Comparison of ENCODE assay signal across 8 cellular contexts in the genomic region with DNA sequence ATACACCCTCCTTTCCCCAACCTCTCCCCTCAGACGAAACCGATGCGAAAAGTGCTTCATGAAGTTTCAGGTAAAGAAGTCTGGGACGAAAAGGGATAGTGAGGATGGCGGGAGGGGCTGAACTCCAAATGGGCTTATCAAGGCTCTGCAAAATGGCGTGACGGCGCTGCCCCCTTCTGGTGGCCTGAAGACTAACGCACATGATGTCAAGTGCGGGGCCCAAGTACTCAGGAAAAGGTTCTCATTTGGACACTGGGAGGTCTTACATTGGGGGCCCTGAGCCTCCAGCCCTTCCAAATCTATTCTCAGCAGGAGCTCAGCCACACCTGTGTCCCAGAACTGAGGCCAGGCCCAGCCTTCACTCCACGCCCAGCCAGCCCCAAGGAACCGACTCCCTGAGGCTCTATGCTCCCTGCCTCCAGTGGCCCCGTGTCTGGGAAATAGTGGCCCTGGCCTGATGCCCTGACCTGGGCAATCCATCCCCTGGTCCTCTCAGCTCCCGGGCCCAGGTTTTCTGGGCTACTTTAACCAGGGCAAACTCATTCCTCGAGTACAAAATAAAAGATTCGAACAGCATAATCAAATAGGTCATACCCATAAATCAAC.
DNase-seq lines count a peak whose midpoint lies in the region; ATAC-seq, FAIRE-seq and TF ChIP-seq lines count a peak whose summit lies in the region.

No MANE protein-coding gene starts in this region.

- H3K4me3 ChIP-seq in lower lobe of right lung: no peak overlapping the region

- H3K9me3 ChIP-seq in lower lobe of right lung: no peaks in the 10 kb centered on the region

- no peak overlapping the region for H3K27ac ChIP-seq in 22Rv1
- no peak overlapping the region for H3K27ac ChIP-seq in lower lobe of right lung

- H3K36me3 Mint-ChIP-seq in MCF 10A (ENCODE audit: insufficient read depth, unreplicated experiment): no peaks in the 10 kb centered on the region

- FAIRE-seq in urothelium cell line (lab: Jason Lieb, UNC): no peak

- H3K27me3 Mint-ChIP-seq in MCF 10A (ENCODE audit: insufficient read depth, unreplicated experiment): peaks cover 27% of the 10 kb centered on the region

- no peaks in the 10 kb centered on the region for H3K4me1 Mint-ChIP-seq in MCF 10A (ENCODE audit: insufficient read depth, unreplicated experiment)

- intact Hi-C loops in MCF 10A (cut with micrococcal nuclease) (loop anchor here (1.0 kb wide), 4 partner anchors 19 to 397 kb away; no protein-coding TSS in a partner anchor), lower lobe of right lung (cut with DNase I) (no loop called here)

- H3K27me3 ChIP-seq in lower lobe of right lung (ENCODE audit: low read depth): peaks cover 9% of the 10 kb centered on the region

- POLR2A ChIA-PET in MCF 10A (lab: Yijun Ruan, JAX): no interaction called here

- CTCF ChIA-PET in MCF 10A (lab: Yijun Ruan, JAX): interaction anchor here (0.6 to 19.0 kb wide), 51 partner anchors 9 to 1550 kb away, joined by 3 to 418 read pairs (median 4); no protein-coding TSS in a partner anchor

- H3K4me3 Mint-ChIP-seq in MCF 10A (ENCODE audit: unreplicated experiment): no peak overlapping the region

- no peaks in the 10 kb centered on the region for H3K4me1 ChIP-seq in lower lobe of right lung

- no peaks in the 10 kb centered on the region for H3K9me3 Mint-ChIP-seq in MCF 10A (ENCODE audit: unreplicated experiment)

- no peaks in the 10 kb centered on the region for H3K36me3 ChIP-seq in lower lobe of right lung

- no TSS peak for BruUV-seq in MCF 10A (replicated peaks; lab: Mats Ljungman, UMichigan)

- DNase-seq in GM04504 (ENCODE audit: low read depth) (peak; percentile 24), NCI-H526 treated with DMSO at 0.1 percent for 48 hours (lab: John Stamatoyannopoulos, UW) (peak; percentile 4), MCF 10A (ENCODE audit: unreplicated experiment) (peak; percentile 78), lower lobe of right lung (no peak), urothelium cell line (ENCODE audit: low spot score) (peak; percentile 42), NCI-H2196 (lab: John Stamatoyannopoulos, UW; ENCODE audit: unreplicated experiment) (no peak)

- peak in 1 of 2 donors; percentile 44 for ATAC-seq in lower lobe of right lung
- ATAC-seq in GM18858 (IDR thresholded peaks at IDR 0.05; ENCODE audit: unreplicated experiment): no peak

- TF ChIP-seq CTCF in 22Rv1 (IDR thresholded peaks at IDR 0.05) (peak; percentile 74), MCF 10A (IDR thresholded peaks at IDR 0.05; ENCODE audit: unreplicated experiment) (peak; percentile 97), lower lobe of right lung (IDR thresholded peaks at IDR 0.05) (peak; percentile 61)

- H3K27ac Mint-ChIP-seq in MCF 10A (ENCODE audit: low read depth, unreplicated experiment): no peak overlapping the region

Comparison
In these comparisons a context has a peak if more than half of its experiments do, and no peak if none do; other contexts are left out.
1. DNase-seq: peak in GM04504 (single experiment), NCI-H526 treated with DMSO at 0.1 percent for 48 hours (single experiment), MCF 10A (single experiment) and urothelium cell line (single experiment); none in lower lobe of right lung (single experiment) and NCI-H2196 (single experiment).
2. Peak in every context shown above with its lines, with median percentiles within 50 percentile points of each other: CTCF ChIP-seq.